8 cellular contexts compared by ENCODE assay signal in the genomic region with DNA sequence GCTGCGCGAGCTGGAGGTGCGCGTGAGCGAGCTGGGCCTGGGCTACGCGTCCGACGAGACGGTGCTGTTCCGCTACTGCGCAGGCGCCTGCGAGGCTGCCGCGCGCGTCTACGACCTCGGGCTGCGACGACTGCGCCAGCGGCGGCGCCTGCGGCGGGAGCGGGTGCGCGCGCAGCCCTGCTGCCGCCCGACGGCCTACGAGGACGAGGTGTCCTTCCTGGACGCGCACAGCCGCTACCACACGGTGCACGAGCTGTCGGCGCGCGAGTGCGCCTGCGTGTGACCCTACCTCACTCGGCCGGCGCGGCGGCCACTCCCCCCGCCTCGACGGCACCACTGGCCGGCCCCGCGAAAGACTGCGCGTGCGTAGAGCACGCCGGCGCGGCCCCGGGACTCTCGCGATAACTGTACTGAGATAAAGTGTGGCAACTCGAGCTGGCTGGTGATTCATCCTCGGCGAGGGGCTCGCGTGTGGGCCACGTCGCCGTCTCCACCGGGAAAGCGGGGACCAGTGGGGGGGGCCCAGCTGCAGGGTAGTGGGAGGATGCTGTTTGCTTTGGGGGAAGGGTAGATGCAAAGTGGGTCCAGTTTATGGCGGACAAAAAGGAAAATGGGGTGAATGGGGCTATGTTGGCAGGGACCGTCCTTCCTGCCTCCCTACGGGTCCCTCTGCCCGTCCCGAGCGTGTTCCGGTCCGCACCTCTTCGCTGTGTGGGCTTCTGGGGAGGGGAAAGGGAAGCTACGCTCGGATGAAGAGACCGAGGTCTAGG. TPM values are rescaled to one million over a fixed set of nuclear protein-coding genes. Genes with fewer than 3 reads are reported as not detected.
A peak's percentile ranks its signal among the peaks of the same experiment; 100 is the strongest.
DNase-seq lines count a peak whose midpoint lies in the region; ATAC-seq and TF ChIP-seq lines count a peak whose summit lies in the region.

No MANE protein-coding gene starts in this region.

- TF ChIP-seq POLR2A in GM19193 (IDR thresholded peaks at IDR 0.05; ENCODE audit: extremely low read depth, insufficient read depth, insufficient read length) = peak; percentile 92

- H3K27ac ChIP-seq in ectodermal cell (ENCODE audit: insufficient read depth, low read depth, low read length, poor library complexity, severe bottlenecking) (peak overlapping the region; percentile 85), lung (ENCODE audit: low read depth in 1 of 2, low read length in 1 of 2) (peak overlapping the region; percentile 85 to 89)

- H3K36me3 ChIP-seq in ectodermal cell (ENCODE audit: control insufficient read depth, insufficient read depth, low read length) (no peaks in the 10 kb centered on the region), lung (ENCODE audit: control insufficient read depth in 2 of 2, insufficient read depth in 2 of 2, low read length in 2 of 2) (no peaks in the 10 kb centered on the region)

- TF ChIP-seq CTCF in lung (IDR thresholded peaks at IDR 0.05; ENCODE audit: control extremely low read depth, extremely low read depth) = no peak

- WGBS in ectodermal cell, 2 experiments = 1% methylated on average over 91 of the region's 91 CpGs
- 1% methylated on average over 77 to 91 of the region's 91 CpGs for WGBS in lung, 2 donors

- ATAC-seq in HG03342 (IDR thresholded peaks at IDR 0.05; ENCODE audit: unreplicated experiment) (peak; percentile 57), lung (ENCODE audit: insufficient read depth, low FRiP score) (peak; percentile 83)

- peak; percentile 67 for DNase-seq in Ammon's horn (ENCODE audit: low spot score)
- peak; percentile 90 to 98 for DNase-seq in NCI-H524 (lab: John Stamatoyannopoulos, UW)
- DNase-seq in activated CD4-positive, alpha-beta T cell treated with anti-CD3 and anti-CD28 coated beads, Interleukin-2, amount 50 U/mL, for 4 hours = peak; percentile 87 to 90
- DNase-seq in lung (ENCODE audit: low spot score) = peak; percentile 90
- peak; percentile 93 to 96 for DNase-seq in stimulated activated CD4-positive, alpha-beta T cell treated with anti-CD3 and anti-CD28 coated beads, Interleukin-4, amount 100 ng/mL, for 4 hours

- peaks cover 19% of the 10 kb centered on the region for H3K4me1 ChIP-seq in ectodermal cell (ENCODE audit: control insufficient read depth, insufficient read depth, low read length)
- peaks cover 0 to 5% of the 10 kb centered on the region in 2 donors for H3K4me1 ChIP-seq in lung (ENCODE audit: control insufficient read depth in 2 of 2, insufficient read depth in 2 of 2, low read length in 2 of 2)

- H3K9me3 ChIP-seq in ectodermal cell (ENCODE audit: control insufficient read depth, low read length) (no peaks in the 10 kb centered on the region), lung (ENCODE audit: control insufficient read depth in 2 of 2, insufficient read depth in 1 of 2, low read length in 1 of 2) (peaks cover 0 to 2% of the 10 kb centered on the region in 2 donors)

- H3K4me3 ChIP-seq in ectodermal cell (ENCODE audit: insufficient read depth, low read depth, low read length) (peak overlapping the region; percentile 74), lung (peak overlapping the region; percentile 47)

- H3K27me3 ChIP-seq in ectodermal cell (ENCODE audit: control insufficient read depth, insufficient read depth, low read length, poor library complexity, severe bottlenecking) (no peaks in the 10 kb centered on the region), lung (ENCODE audit: control insufficient read depth, insufficient read depth) (peaks cover 4% of the 10 kb centered on the region)

RNA-seq across cellular contexts. Expression of a gene that starts 11.4 kb away (rescaled TPM):
- not detected for polyA plus RNA-seq in ectodermal cell (2013, experiment 1 of 4)
- not detected for polyA plus RNA-seq in ectodermal cell (2013, experiment 2 of 4)
- not detected for polyA plus RNA-seq in ectodermal cell (2013, experiment 3 of 4)
- not detected for polyA plus RNA-seq in ectodermal cell (2013, experiment 4 of 4)
- total RNA-seq in lung = 1 to 10 TPM in 1 of 2 donors, not detected in 1; 1.9 TPM
- 1 to 10 TPM in 1 of 2 donors, under 1 TPM in 1; 0.67 to 2.6 TPM for polyA plus RNA-seq in lung

RNA-seq across cellular contexts. Expression of a gene that starts 23.2 kb away (rescaled TPM):
- not detected for polyA plus RNA-seq in ectodermal cell (2013, experiment 1 of 4)
- polyA plus RNA-seq in ectodermal cell (2013, experiment 2 of 4) = 0.37 TPM
- polyA plus RNA-seq in ectodermal cell (2013, experiment 3 of 4) = 0.27 TPM
- 0.36 TPM for polyA plus RNA-seq in ectodermal cell (2013, experiment 4 of 4)
- total RNA-seq in lung = 10 to 100 TPM in 1 of 2 donors, 1 to 10 TPM in 1; 1.5 to 31.4 TPM
- 10 to 100 TPM; 11.3 to 25.1 TPM for polyA plus RNA-seq in lung

RNA-seq across cellular contexts. Expression of a gene that starts 23.2 kb away (rescaled TPM):
- 9.2 TPM for polyA plus RNA-seq in ectodermal cell (2013, experiment 1 of 4)
- polyA plus RNA-seq in ectodermal cell (2013, experiment 2 of 4) = 10.3 TPM
- 9.6 TPM for polyA plus RNA-seq in ectodermal cell (2013, experiment 3 of 4)
- polyA plus RNA-seq in ectodermal cell (2013, experiment 4 of 4) = 11.0 TPM
- total RNA-seq in lung = 1 to 10 TPM in 1 of 2 donors, under 1 TPM in 1; 0.23 to 3.3 TPM
- polyA plus RNA-seq in lung = 1 to 10 TPM; 1.2 to 1.7 TPM

RNA-seq across cellular contexts. Expression of a gene that starts 37.1 kb away (rescaled TPM):
- 26.6 TPM for polyA plus RNA-seq in ectodermal cell (2013, experiment 1 of 4)
- 25.0 TPM for polyA plus RNA-seq in ectodermal cell (2013, experiment 2 of 4)
- polyA plus RNA-seq in ectodermal cell (2013, experiment 3 of 4) = 31.2 TPM
- 20.7 TPM for polyA plus RNA-seq in ectodermal cell (2013, experiment 4 of 4)
- 10 to 100 TPM; 18.5 to 47.0 TPM for total RNA-seq in lung
- 10 to 100 TPM; 32.7 to 40.8 TPM for polyA plus RNA-seq in lung

RNA-seq across cellular contexts. Expression of a gene that starts 42.3 kb away (rescaled TPM):
- polyA plus RNA-seq in ectodermal cell (2013, experiment 1 of 4) = not detected
- 0.12 TPM for polyA plus RNA-seq in ectodermal cell (2013, experiment 2 of 4)
- not detected for polyA plus RNA-seq in ectodermal cell (2013, experiment 3 of 4)
- not detected for polyA plus RNA-seq in ectodermal cell (2013, experiment 4 of 4)
- not detected for total RNA-seq in lung
- polyA plus RNA-seq in lung = not detected

Comparison
In these comparisons a context has a peak if more than half of its experiments do, and no peak if none do; other contexts are left out.
1. Peak in every context shown above with its lines: DNase-seq, ATAC-seq, H3K4me3 ChIP-seq and H3K27ac ChIP-seq.